ENCODE assay signal across 8 cellular contexts in the genomic region with DNA sequence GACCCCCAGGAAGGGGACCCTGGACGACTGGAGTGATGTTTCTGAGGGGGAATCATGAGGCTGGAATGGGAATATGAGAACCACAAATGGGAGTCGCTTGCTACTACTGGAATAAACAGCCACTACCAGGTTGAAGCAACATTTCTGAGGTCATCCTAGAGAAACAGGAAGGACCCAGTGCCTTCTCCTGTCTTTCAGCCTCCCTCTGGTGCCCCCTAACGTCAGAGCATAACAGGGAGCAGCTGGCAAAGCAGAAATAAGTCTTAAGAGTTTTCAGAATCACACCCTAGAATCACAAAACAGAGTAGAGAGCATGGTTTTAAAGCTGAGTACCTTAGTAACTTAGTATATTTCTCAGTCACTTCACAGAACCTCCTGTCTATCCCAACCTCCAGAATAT.
A peak's percentile ranks its signal among the peaks of the same experiment; 100 is the strongest.
DNase-seq lines count a peak whose midpoint lies in the region; ATAC-seq, FAIRE-seq and TF ChIP-seq lines count a peak whose summit lies in the region.

No MANE protein-coding gene starts in this region.

- no peak overlapping the region for H3K27ac ChIP-seq in OCI-LY1 (ENCODE audit: low read depth, low read length, poor library complexity, severe bottlenecking)

- H3K9ac ChIP-seq in OCI-LY1 (ENCODE audit: low read length): no peak overlapping the region

- H3K4me1 ChIP-seq in BE2C (no peaks in the 10 kb centered on the region), OCI-LY1 (ENCODE audit: insufficient read depth, low read length, severe bottlenecking) (no peaks in the 10 kb centered on the region)

- TF ChIP-seq CTCF in BE2C (IDR thresholded peaks at IDR 0.05; ENCODE audit: low read depth, low read length) (peak; percentile 82), OCI-LY1 (IDR thresholded peaks at IDR 0.05; ENCODE audit: low read length) (peak; percentile 83), fibroblast of pulmonary artery (IDR thresholded peaks at IDR 0.05; ENCODE audit: low read length, missing control alignments) (peak; percentile 38)

- H3K9me3 ChIP-seq in BE2C: no peaks in the 10 kb centered on the region
- no peaks in the 10 kb centered on the region for H3K9me3 ChIP-seq in OCI-LY1 (ENCODE audit: low read length)

- no peaks in the 10 kb centered on the region for H3K9me2 ChIP-seq in OCI-LY1 (ENCODE audit: low read depth, low read length)

- no peak overlapping the region for H3K4me2 ChIP-seq in OCI-LY1 (ENCODE audit: low read length)

- H3K36me3 ChIP-seq in BE2C: no peaks in the 10 kb centered on the region
- H3K36me3 ChIP-seq in OCI-LY1 (ENCODE audit: insufficient read depth, low read length): no peaks in the 10 kb centered on the region

- DNase-seq in BE2C (peak; percentile 69), GM18507 (ENCODE audit: extremely low spot score, insufficient read length, low read depth) (no peak), fibroblast of pulmonary artery (ENCODE audit: low read depth) (peak; percentile 23), anterior cingulate cortex (lab: John Stamatoyannopoulos, UW) (no peak), ureter (ENCODE audit: low spot score) (no peak), Right ventricle myocardium inferior (ENCODE audit: missing footprints) (no peak)

- H2AFZ ChIP-seq in OCI-LY1 (ENCODE audit: low read length): peak overlapping the region; percentile 74

- H3K4me3 ChIP-seq in BE2C (ENCODE audit: low read depth, low read length) (no peak overlapping the region), OCI-LY1 (ENCODE audit: low read depth, low read length, poor library complexity, severe bottlenecking) (no peak overlapping the region), fibroblast of pulmonary artery (replicated peaks; ENCODE audit: low read depth, low read length) (no peak overlapping the region)

- no peaks in the 10 kb centered on the region for H3F3A ChIP-seq in OCI-LY1 (ENCODE audit: insufficient read depth, low read length)

- FAIRE-seq in GM18507 (lab: Jason Lieb, UNC): peak; percentile 80

- H4K20me1 ChIP-seq in OCI-LY1 (ENCODE audit: insufficient read depth, low read length): no peaks in the 10 kb centered on the region

- intact Hi-C loops in Right ventricle myocardium inferior (cut with DNase I): no loop called here

- H3K79me2 ChIP-seq in OCI-LY1 (ENCODE audit: insufficient read depth, low read length): no peaks in the 10 kb centered on the region

- H3K27me3 ChIP-seq in BE2C (peaks cover 4% of the 10 kb centered on the region), OCI-LY1 (ENCODE audit: insufficient read depth, low read length) (no peaks in the 10 kb centered on the region)

- peak; percentile 80 for ATAC-seq in HG03095 (IDR thresholded peaks at IDR 0.05; ENCODE audit: unreplicated experiment)
- ATAC-seq in Right ventricle myocardium inferior: no peak

Comparison
In these comparisons a context has a peak if more than half of its experiments do, and no peak if none do; other contexts are left out.
1. DNase-seq: peak in BE2C (single experiment) and fibroblast of pulmonary artery (single experiment); none in GM18507 (single experiment), anterior cingulate cortex (0 of 58), ureter (single experiment) and Right ventricle myocardium inferior (single experiment).
2. Peak in every context shown above with its lines, with median percentiles within 50 percentile points of each other: CTCF ChIP-seq.